In the genomic region with DNA sequence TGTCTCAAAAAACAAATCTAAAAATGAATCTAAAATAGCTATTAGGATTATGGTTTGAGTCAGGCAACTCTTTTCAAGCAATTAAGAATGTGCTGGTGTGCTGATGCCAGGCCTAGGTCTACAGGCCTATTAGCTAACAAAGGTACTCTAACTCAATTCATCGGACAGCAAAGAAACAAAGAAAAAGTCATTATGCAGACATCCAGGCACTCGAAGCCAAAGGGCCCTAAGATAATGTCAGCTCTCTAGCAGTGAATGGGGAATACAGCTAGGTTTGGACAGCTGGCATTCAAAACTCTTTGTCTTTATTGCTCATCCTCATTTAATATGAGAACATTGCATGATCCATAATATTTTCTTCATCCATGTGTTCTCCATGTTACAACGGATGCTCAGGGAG, we compare ENCODE assay signal across 1 cellular context.
TF ChIP-seq lines count a peak whose summit lies in the region.

No MANE protein-coding gene starts in this region.

TF ChIP-seq in H1, 55 proteins besides CTCF, POLR2A, EP300 and RAD21 (continued from another document):
- TF ChIP-seq FOSL1 (IDR thresholded peaks at IDR 0.05; ENCODE audit: insufficient read depth, low read depth, low read length), result no peak
- no peak for TF ChIP-seq KDM4A (IDR thresholded peaks at IDR 0.05; ENCODE audit: low read depth, low read length, severe bottlenecking)
- TF ChIP-seq TCF12 (IDR thresholded peaks at IDR 0.05; ENCODE audit: low read depth, low read length), result 0 out of 2 replicates have a peak, but pooled peaks have one; percentile 69
